ENCODE assay signal across 12 cellular contexts in the genomic region with DNA sequence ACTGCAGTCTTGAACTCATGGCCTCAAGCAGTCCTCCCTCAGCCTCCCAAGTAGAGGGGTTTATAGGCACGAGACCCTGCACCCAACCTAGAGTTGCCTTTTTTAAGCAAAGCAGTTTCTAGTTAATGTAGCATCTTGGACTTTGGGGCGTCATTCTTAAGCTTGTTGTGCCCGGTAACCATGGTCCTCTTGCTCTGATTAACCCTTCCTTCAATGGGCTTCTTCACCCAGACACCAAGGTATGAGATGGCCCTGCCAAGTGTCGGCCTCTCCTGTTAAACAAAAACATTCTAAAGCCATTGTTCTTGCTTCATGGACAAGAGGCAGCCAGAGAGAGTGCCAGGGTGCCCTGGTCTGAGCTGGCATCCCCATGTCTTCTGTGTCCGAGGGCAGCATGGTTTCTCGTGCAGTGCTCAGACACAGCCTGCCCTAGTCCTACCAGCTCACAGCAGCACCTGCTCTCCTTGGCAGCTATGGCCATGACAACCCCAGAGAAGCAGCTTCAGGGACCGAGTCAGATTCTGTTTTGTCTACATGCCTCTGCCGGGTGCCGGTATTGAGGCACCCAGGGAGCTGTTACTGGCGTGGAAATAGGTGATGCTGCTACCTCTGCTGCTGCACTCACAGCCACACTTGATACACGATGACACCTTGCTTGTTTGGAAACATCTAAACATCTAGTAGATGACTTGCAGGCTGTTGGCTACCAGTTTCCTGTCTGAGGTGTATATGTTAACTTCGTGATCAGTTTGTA. TPM values are rescaled to one million over a fixed set of nuclear protein-coding genes. Genes with fewer than 3 reads are reported as not detected.
DNase-seq lines count a peak whose midpoint lies in the region; ATAC-seq and TF ChIP-seq lines count a peak whose summit lies in the region.
"Had no signal": no experiment of that assay in that cellular context is flagged by ENCODE, and none has a peak within 500 bp of the region (broad histone marks: within the 10 kb centered on the region; RNA-seq: fewer than 3 reads in every experiment).

No MANE protein-coding gene starts in this region.

- H3K36me3 Mint-ChIP-seq in T-helper 17 cell (ENCODE audit: low read depth) = peaks cover 6% of the 10 kb centered on the region
- no peaks in the 10 kb centered on the region for H3K36me3 Mint-ChIP-seq in glutamatergic neuron (ENCODE audit: unreplicated experiment)

- DNase-seq in T-helper 17 cell = no peak
- DNase-seq in glutamatergic neuron = no peak
- DNase-seq in cardiac septum (ENCODE audit: low spot score) = no peak
- no peak for DNase-seq in tibial artery
- no peak for DNase-seq in UCSD-AML1 (lab: John Stamatoyannopoulos, UW; ENCODE audit: unreplicated experiment)
- DNase-seq: activated B cell treated with CpG ODN at 0.5 μM for 24 hours, GF-D8, NCI-H446 treated with DMSO at 0.1 percent for 48 hours had no signal

- no peaks in the 10 kb centered on the region for H3K9me3 ChIP-seq in BLaER1
- H3K9me3 ChIP-seq in T-helper 17 cell (ENCODE audit: control insufficient read depth, low read length, poor library complexity, severe bottlenecking) = no peaks in the 10 kb centered on the region
- H3K9me3 ChIP-seq in tibial artery = no peaks in the 10 kb centered on the region
- H3K9me3 ChIP-seq: colonic mucosa had no signal

- H3K9ac ChIP-seq in BLaER1 = peak overlapping the region; percentile 99; the same call in 1 of the 2 replicates

- TF ChIP-seq CTCF in glutamatergic neuron (IDR thresholded peaks at IDR 0.05; ENCODE audit: partially characterized antibody, unreplicated experiment) = no peak
- TF ChIP-seq CTCF in tibial artery (IDR thresholded peaks at IDR 0.05) = no peak

- H3K4me1 ChIP-seq in BLaER1 (peaks cover 65% of the 10 kb centered on the region), tibial artery (peaks cover 0 to 53% (median 33%) of the 10 kb centered on the region in 4 donors)

- peaks cover 64% of the 10 kb centered on the region for H4K20me1 ChIP-seq in BLaER1

- H3K36me3 ChIP-seq in BLaER1 = peaks cover 50% of the 10 kb centered on the region
- peaks cover 33 to 40% (median 39%) of the 10 kb centered on the region in 3 donors for H3K36me3 ChIP-seq in tibial artery

- H3K27ac Mint-ChIP-seq in T-helper 17 cell (peak overlapping the region; percentile 92), glutamatergic neuron (ENCODE audit: unreplicated experiment) (no peak overlapping the region)

- H3K4me3 ChIP-seq in BLaER1 (peak overlapping the region; percentile 95), tibial artery (no peak overlapping the region)
- H3K4me3 ChIP-seq: colonic mucosa had no signal

- peaks cover 37% of the 10 kb centered on the region for H3K4me1 Mint-ChIP-seq in T-helper 17 cell
- peaks cover 27% of the 10 kb centered on the region for H3K4me1 Mint-ChIP-seq in glutamatergic neuron (ENCODE audit: low read depth, unreplicated experiment)

- no peaks in the 10 kb centered on the region for H3K27me3 ChIP-seq in BLaER1
- no peaks in the 10 kb centered on the region for H3K27me3 ChIP-seq in tibial artery
- H3K27me3 ChIP-seq: colonic mucosa had no signal

- peaks cover 18% of the 10 kb centered on the region for H3K9me3 Mint-ChIP-seq in glutamatergic neuron (ENCODE audit: unreplicated experiment)
- H3K9me3 Mint-ChIP-seq: activated B cell treated with CpG ODN at 0.5 μM for 24 hours had no signal

- H3K4me2 ChIP-seq in BLaER1 = peak overlapping the region; percentile 79

- H3K4me3 Mint-ChIP-seq in T-helper 17 cell (peak overlapping the region; percentile 28), glutamatergic neuron (ENCODE audit: unreplicated experiment) (peak overlapping the region; percentile 25)
- H3K4me3 Mint-ChIP-seq: activated B cell treated with CpG ODN at 0.5 μM for 24 hours had no signal

- intact Hi-C loops in cardiac septum (cut with DNase I) (no loop called here), tibial artery (cut with DNase I; ENCODE audit: low total_unique reads) (no loop called here)

- H3K27me3 Mint-ChIP-seq in T-helper 17 cell (no peaks in the 10 kb centered on the region), glutamatergic neuron (ENCODE audit: unreplicated experiment) (peaks cover 9% of the 10 kb centered on the region)
- H3K27me3 Mint-ChIP-seq: activated B cell treated with CpG ODN at 0.5 μM for 24 hours had no signal

- H3K27ac ChIP-seq in BLaER1 (no peak overlapping the region), tibial artery (no peak overlapping the region)
- H3K27ac ChIP-seq: colonic mucosa had no signal

- no peak for ATAC-seq in GM18505 (IDR thresholded peaks at IDR 0.05; ENCODE audit: unreplicated experiment)
- ATAC-seq in T-helper 17 cell = no peak
- ATAC-seq in GM18858 (IDR thresholded peaks at IDR 0.05; ENCODE audit: unreplicated experiment) = no peak

- TF ChIP-seq POLR2A in GM18505 (IDR thresholded peaks at IDR 0.05; ENCODE audit: borderline replicate concordance, extremely low read depth, insufficient read depth, insufficient read length) = peak; percentile 10

RNA-seq across cellular contexts. Expression of gene RPL13, which starts 3.3 kb away (rescaled TPM):
- 1,000 to 10,000 TPM; 4,192 to 4,476 TPM for total RNA-seq in T-helper 17 cell
- 893 TPM for total RNA-seq in glutamatergic neuron (ENCODE audit: unreplicated experiment)
- 882 TPM for total RNA-seq in cardiac septum

RNA-seq across cellular contexts. Expression of gene CPNE7, which starts 11.7 kb away (rescaled TPM):
- 1 to 10 TPM; 4.7 to 8.2 TPM for total RNA-seq in T-helper 17 cell
- 17.8 TPM for total RNA-seq in glutamatergic neuron (ENCODE audit: unreplicated experiment)
- not detected for total RNA-seq in cardiac septum

RNA-seq across cellular contexts. Expression of gene DPEP1, which starts 49.6 kb away (rescaled TPM):
- total RNA-seq in T-helper 17 cell (not detected), glutamatergic neuron (ENCODE audit: unreplicated experiment) (0.39 TPM), cardiac septum (not detected)
- total RNA-seq: activated B cell treated with CpG ODN at 0.5 μM for 24 hours had no signal

RNA-seq across cellular contexts. Expression of gene SPG7, which starts 55.6 kb away (rescaled TPM):
- total RNA-seq in T-helper 17 cell = 100 to 1,000 TPM; 140 to 154 TPM
- total RNA-seq in glutamatergic neuron (ENCODE audit: unreplicated experiment) = 166 TPM
- total RNA-seq in cardiac septum = 89.5 TPM
